In genomic region chr10:69418052-69418752, GRCh38 we compare ENCODE assay signal across 24 cellular contexts. TPM values are rescaled to one million over a fixed set of nuclear protein-coding genes. Genes with fewer than 3 reads are reported as not detected.
A peak's percentile ranks its signal among the peaks of the same experiment; 100 is the strongest.
DNase-seq lines count a peak whose midpoint lies in the region; ATAC-seq and TF ChIP-seq lines count a peak whose summit lies in the region.
"Had no signal": no experiment of that assay in that cellular context is flagged by ENCODE, and none has a peak within 500 bp of the region (broad histone marks: within the 10 kb centered on the region; RNA-seq: fewer than 3 reads in every experiment).

No MANE protein-coding gene starts in this region.

- H3K4me1 ChIP-seq in colonic mucosa (no peaks in the 10 kb centered on the region), uterus (no peaks in the 10 kb centered on the region), HAP-1 (no peaks in the 10 kb centered on the region; the same call in 1 of the 2 replicates)

- TF ChIP-seq CTCF in colonic mucosa (IDR thresholded peaks at IDR 0.05), result no peak
- no peak for TF ChIP-seq CTCF in nephron (IDR thresholded peaks at IDR 0.05; ENCODE audit: unreplicated experiment in 3 of 3)
- no peak for TF ChIP-seq CTCF in uterus (IDR thresholded peaks at IDR 0.05)

- DNase-seq in HT-29 (ENCODE audit: low spot score), result peak; percentile 30
- DNase-seq in colonic mucosa, result peak; percentile 71
- no peak for DNase-seq in uterus
- DNase-seq in HAP-1 (ENCODE audit: low spot score in 2 of 2), result no peak
- DNase-seq in Right ventricle myocardium inferior (ENCODE audit: missing footprints), result no peak
- DNase-seq: activated CD4-positive, alpha-beta memory T cell treated with anti-CD3 and anti-CD28 coated beads, Interleukin-2, amount 10 ng/mL, durations not matched to agents 7 days and 5 days; activated CD8-positive, alpha-beta memory T cell treated with anti-CD3 and anti-CD28 coated beads, Interleukin-2, amount 50 U/mL, for 48 hours; activated naive CD4-positive, alpha-beta T cell treated with anti-CD3 and anti-CD28 coated beads, Interleukin-2, amount 10 ng/mL, durations not matched to agents 7 days and 5 days; Calu3; effector CD4-positive, alpha-beta T cell; GM23248; head of caudate nucleus; NCI-H1092 treated with DMSO at 0.1 percent for 48 hours; NCI-H187 treated with DMSO at 0.1 percent for 48 hours; NCI-H526 treated with DMSO at 0.1 percent for 48 hours; T-cell; trophoblast cell had no signal

- in situ Hi-C loops in HAP-1 (cut with MboI; ENCODE audit: low sequenced_read_pairs), result no loop called here

- no peaks in the 10 kb centered on the region for H3K9me3 Mint-ChIP-seq in nephron
- H3K9me3 Mint-ChIP-seq: activated CD4-positive, alpha-beta memory T cell treated with anti-CD3 and anti-CD28 coated beads, Interleukin-2, amount 10 ng/mL, durations not matched to agents 7 days and 5 days; activated naive CD4-positive, alpha-beta T cell treated with anti-CD3 and anti-CD28 coated beads, Interleukin-2, amount 10 ng/mL, durations not matched to agents 7 days and 5 days; T-cell had no signal

- TF ChIP-seq POLR2A in uterus (IDR thresholded peaks at IDR 0.05), result no peak

- peaks cover 7% of the 10 kb centered on the region for H3K4me1 Mint-ChIP-seq in nephron

- peak overlapping the region in 1 of 2 donors; percentile 55 for H3K9ac ChIP-seq in colonic mucosa (ENCODE audit: low read depth in 2 of 2, low read length in 2 of 2)
- H3K9ac ChIP-seq: GM23248 had no signal

- no peak for ATAC-seq in GM18873 (IDR thresholded peaks at IDR 0.05; ENCODE audit: low FRiP score, unreplicated experiment)
- no peak for ATAC-seq in Right ventricle myocardium inferior
- ATAC-seq: activated CD4-positive, CD25-positive, alpha-beta regulatory T cell treated with anti-CD3 and anti-CD28 coated beads, Interleukin-2, amount 50 U/mL, for 24 hours; Panc1; psoas muscle; T-cell had no signal

- peak overlapping the region in 2 of 3 experiments; percentile 28 to 70 for H3K27ac Mint-ChIP-seq in nephron
- H3K27ac Mint-ChIP-seq: activated CD4-positive, alpha-beta memory T cell treated with anti-CD3 and anti-CD28 coated beads, Interleukin-2, amount 10 ng/mL, durations not matched to agents 7 days and 5 days; activated naive CD4-positive, alpha-beta T cell treated with anti-CD3 and anti-CD28 coated beads, Interleukin-2, amount 10 ng/mL, durations not matched to agents 7 days and 5 days; T-cell had no signal

- intact Hi-C loops in colonic mucosa (cut with DNase I), result no loop called here
- intact Hi-C loops in uterus (cut with DNase I; ENCODE audit: low total_unique reads), result loop anchor here (10.0 kb wide), 1 partner anchor 217 kb away; the partner anchor contains the start of gene FAM241B
- intact Hi-C loops in Right ventricle myocardium inferior (cut with DNase I), result no loop called here

- H3K9me3 ChIP-seq in colonic mucosa (no peaks in the 10 kb centered on the region), uterus (no peaks in the 10 kb centered on the region), HAP-1 (no peaks in the 10 kb centered on the region)
- H3K9me3 ChIP-seq: neutrophil, psoas muscle had no signal

- H3K4me3 Mint-ChIP-seq in nephron, result no peak overlapping the region
- H3K4me3 Mint-ChIP-seq: activated CD4-positive, alpha-beta memory T cell treated with anti-CD3 and anti-CD28 coated beads, Interleukin-2, amount 10 ng/mL, durations not matched to agents 7 days and 5 days; activated naive CD4-positive, alpha-beta T cell treated with anti-CD3 and anti-CD28 coated beads, Interleukin-2, amount 10 ng/mL, durations not matched to agents 7 days and 5 days; T-cell had no signal

- H3K27me3 ChIP-seq in colonic mucosa (no peaks in the 10 kb centered on the region), uterus (no peaks in the 10 kb centered on the region), HAP-1 (ENCODE audit: low read depth) (no peaks in the 10 kb centered on the region)

- peaks cover 10% of the 10 kb centered on the region for H3K27me3 Mint-ChIP-seq in nephron (ENCODE audit: low read depth)
- H3K27me3 Mint-ChIP-seq: T-cell had no signal

- no peak overlapping the region for H3K4me3 ChIP-seq in colonic mucosa
- H3K4me3 ChIP-seq in uterus, result peak overlapping the region in 1 of 2 donors; percentile 13
- no peak overlapping the region for H3K4me3 ChIP-seq in HAP-1
- H3K4me3 ChIP-seq: GM23248, psoas muscle had no signal

- H3K36me3 Mint-ChIP-seq in nephron (ENCODE audit: low read depth), result no peaks in the 10 kb centered on the region
- H3K36me3 Mint-ChIP-seq: activated naive CD4-positive, alpha-beta T cell treated with anti-CD3 and anti-CD28 coated beads, Interleukin-2, amount 10 ng/mL, durations not matched to agents 7 days and 5 days; T-cell had no signal

- H3K27ac ChIP-seq in colonic mucosa, result no peak overlapping the region
- peak overlapping the region; percentile 81 to 99 for H3K27ac ChIP-seq in uterus
- H3K27ac ChIP-seq: C4-2B, GM23248, neutrophil, psoas muscle had no signal

- H3K36me3 ChIP-seq in colonic mucosa (no peaks in the 10 kb centered on the region), uterus (no peaks in the 10 kb centered on the region), HAP-1 (replicated peaks) (no peaks in the 10 kb centered on the region)
- H3K36me3 ChIP-seq: neutrophil had no signal

RNA-seq across cellular contexts. Expression of gene TACR2, which starts 1.5 kb away (rescaled TPM):
- 1.9 and 2.2 TPM in 2 replicates for total RNA-seq in HT-29 (2014; rRNA removed; shearing (Covaris generic))
- total RNA-seq in colonic mucosa (10 to 100 TPM in 1 of 2 donors, under 1 TPM in 1; 0.22 to 18.8 TPM), uterus (10 to 100 TPM in 2 of 4 donors, 1 to 10 TPM in 1, under 1 TPM in 1; 0.28 to 35.0 (median 13.8) TPM), Right ventricle myocardium inferior (0.19 TPM)
- total RNA-seq: activated CD4-positive, alpha-beta memory T cell treated with anti-CD3 and anti-CD28 coated beads, Interleukin-2, amount 10 ng/mL, durations not matched to agents 7 days and 5 days; T-cell had no signal

RNA-seq across cellular contexts. Expression of gene TSPAN15, which starts 33.1 kb away (rescaled TPM):
- total RNA-seq in HT-29 (2014; rRNA removed; shearing (Covaris generic)), result 103 and 115 TPM in 2 replicates
- total RNA-seq in colonic mucosa, result 100 to 1,000 TPM; 129 TPM
- 10 to 100 TPM; 17.2 to 58.1 (median 24.4) TPM for total RNA-seq in uterus
- total RNA-seq in Right ventricle myocardium inferior, result 11.8 TPM
- total RNA-seq: GM23248 had no signal

Comparison
In these comparisons a context has a peak if more than half of its experiments do, and no peak if none do; other contexts are left out.
1. DNase-seq: peak in HT-29 (single experiment) and colonic mucosa (single experiment); none in uterus (0 of 2), HAP-1 (0 of 2) and Right ventricle myocardium inferior (single experiment).